11 cellular contexts compared by ENCODE assay signal in genomic region chr1:24756395-24756794, GRCh38.
"Had no signal": no experiment of that assay in that cellular context is flagged by ENCODE, and none has a peak within 500 bp of the region (broad histone marks: within the 10 kb centered on the region; RNA-seq: fewer than 3 reads in every experiment).

No MANE protein-coding gene starts in this region.

- H3K4me2 ChIP-seq: KMS-11 had no signal

- H3K27ac ChIP-seq: HL-60, KMS-11 had no signal

- H3K9ac ChIP-seq: KMS-11 had no signal

- FAIRE-seq: HepG2, HTR-8/SVneo, K562 had no signal

- H3K27ac Mint-ChIP-seq: IgD-negative memory B cell had no signal

- H3K27me3 Mint-ChIP-seq: IgD-negative memory B cell had no signal

- DNase-seq: IMR-90, Karpas-422, Kasumi-1, KBM-7, KG1 had no signal

- H3K9me3 Mint-ChIP-seq: IgD-negative memory B cell had no signal

- H3K4me3 ChIP-seq: K562 had no signal
